Comparison of ENCODE assay signal across 1 cellular context in genomic region chr17:40615989-40616476, GRCh38.
TF ChIP-seq lines count a peak whose summit lies in the region.

No MANE protein-coding gene starts in this region.

TF ChIP-seq in HCT116, 20 proteins besides CTCF, POLR2A, EP300 and RAD21:
- TF ChIP-seq EZH2phosphoT487 (IDR thresholded peaks at IDR 0.05; ENCODE audit: borderline replicate concordance) (no peak), TCF7L2 (IDR thresholded peaks at IDR 0.05; ENCODE audit: borderline replicate concordance, extremely low read depth, insufficient read depth, insufficient read length) (no peak), EZH2 (IDR thresholded peaks at IDR 0.05) (no peak), SRF (IDR thresholded peaks at IDR 0.05; ENCODE audit: low read depth) (no peak), SIN3A (IDR thresholded peaks at IDR 0.05; ENCODE audit: low read depth) (no peak), MAX (IDR thresholded peaks at IDR 0.05) (no peak), ATF3 (IDR thresholded peaks at IDR 0.05) (no peak), REST (IDR thresholded peaks at IDR 0.05; ENCODE audit: low read depth) (no peak), JUND (IDR thresholded peaks at IDR 0.05) (no peak), POLR2AphosphoS5 (IDR thresholded peaks at IDR 0.05; ENCODE audit: low read depth, low read length) (no peak), CEBPB (IDR thresholded peaks at IDR 0.05; ENCODE audit: low read depth) (no peak), CBX3 (IDR thresholded peaks at IDR 0.05; ENCODE audit: low read depth) (no peak; the same call in 1 of the 2 replicates), YY1 (IDR thresholded peaks at IDR 0.05; ENCODE audit: extremely low read depth, insufficient replicate concordance, low read depth, low read length) (no peak), FOSL1 (IDR thresholded peaks at IDR 0.05; ENCODE audit: low read depth) (no peak), ELF1 (IDR thresholded peaks at IDR 0.05; ENCODE audit: borderline replicate concordance, low read depth) (no peak), ZNF274 (IDR thresholded peaks at IDR 0.05; ENCODE audit: low read depth, low read length) (no peak), EGR1 (IDR thresholded peaks at IDR 0.05; ENCODE audit: low read depth) (no peak), ZBTB33 (IDR thresholded peaks at IDR 0.05; ENCODE audit: extremely low read depth, insufficient replicate concordance, low read length) (no peak), SP1 (IDR thresholded peaks at IDR 0.05; ENCODE audit: low read depth) (no peak)
